1 cellular context compared by ENCODE assay signal in the genomic region with DNA sequence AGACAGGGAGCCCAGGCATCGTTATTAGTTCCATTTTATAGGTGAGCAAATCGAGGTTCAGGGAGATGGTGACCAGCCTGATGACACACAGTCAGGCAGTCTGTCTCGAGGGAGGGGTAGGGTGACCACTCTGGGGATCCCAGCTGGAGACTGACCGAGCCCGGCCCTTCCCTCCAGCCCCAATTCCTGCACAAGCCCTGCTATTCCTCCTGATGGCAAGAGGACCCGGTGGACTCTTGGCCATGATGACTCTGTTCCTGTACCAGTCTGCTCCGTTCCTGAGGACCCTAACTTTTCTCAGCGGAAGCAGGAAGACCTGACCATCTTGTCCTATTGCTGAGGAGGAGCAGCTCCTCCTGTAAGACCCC.
TF ChIP-seq lines count a peak whose summit lies in the region.

No MANE protein-coding gene starts in this region.

TF ChIP-seq in HepG2, 621 proteins besides CTCF, POLR2A, EP300 and RAD21:
- TF ChIP-seq SOX13 (IDR thresholded peaks at IDR 0.05) = no peak
- TF ChIP-seq SOX13 (CRISPR knock-in tag; conservative IDR thresholded peaks at IDR 0.05 in 1 of 2, IDR thresholded peaks at IDR 0.05 in 1 of 2) = no peak
- no peak; the same call in 1 of the 2 replicates for TF ChIP-seq ISX (CRISPR knock-in tag; conservative IDR thresholded peaks at IDR 0.05)
- TF ChIP-seq, protein P1, sequence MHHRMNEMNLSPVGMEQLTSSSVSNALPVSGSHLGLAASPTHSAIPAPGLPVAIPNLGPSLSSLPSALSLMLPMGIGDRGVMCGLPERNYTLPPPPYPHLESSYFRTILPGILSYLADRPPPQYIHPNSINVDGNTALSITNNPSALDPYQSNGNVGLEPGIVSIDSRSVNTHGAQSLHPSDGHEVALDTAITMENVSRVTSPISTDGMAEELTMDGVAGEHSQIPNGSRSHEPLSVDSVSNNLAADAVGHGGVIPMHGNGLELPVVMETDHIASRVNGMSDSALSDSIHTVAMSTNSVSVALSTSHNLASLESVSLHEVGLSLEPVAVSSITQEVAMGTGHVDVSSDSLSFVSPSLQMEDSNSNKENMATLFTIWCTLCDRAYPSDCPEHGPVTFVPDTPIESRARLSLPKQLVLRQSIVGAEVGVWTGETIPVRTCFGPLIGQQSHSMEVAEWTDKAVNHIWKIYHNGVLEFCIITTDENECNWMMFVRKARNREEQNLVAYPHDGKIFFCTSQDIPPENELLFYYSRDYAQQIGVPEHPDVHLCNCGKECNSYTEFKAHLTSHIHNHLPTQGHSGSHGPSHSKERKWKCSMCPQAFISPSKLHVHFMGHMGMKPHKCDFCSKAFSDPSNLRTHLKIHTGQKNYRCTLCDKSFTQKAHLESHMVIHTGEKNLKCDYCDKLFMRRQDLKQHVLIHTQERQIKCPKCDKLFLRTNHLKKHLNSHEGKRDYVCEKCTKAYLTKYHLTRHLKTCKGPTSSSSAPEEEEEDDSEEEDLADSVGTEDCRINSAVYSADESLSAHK (CRISPR knock-in tag; IDR thresholded peaks at IDR 0.05; ENCODE audit: borderline replicate concordance) = no peak
- no peak for TF ChIP-seq ZNF607 (CRISPR knock-in tag; IDR thresholded peaks at IDR 0.05; ENCODE audit: borderline replicate concordance)
- TF ChIP-seq PAF1 (CRISPR knock-in tag; IDR thresholded peaks at IDR 0.05) = peak; percentile 80; the same call in 1 of the 2 replicates
- no peak for TF ChIP-seq TSC22D2 (CRISPR knock-in tag; IDR thresholded peaks at IDR 0.05; ENCODE audit: borderline replicate concordance)
- TF ChIP-seq REL (CRISPR knock-in tag; conservative IDR thresholded peaks at IDR 0.05) = peak; percentile 37; the same call in 1 of the 2 replicates
- TF ChIP-seq, protein P2, sequence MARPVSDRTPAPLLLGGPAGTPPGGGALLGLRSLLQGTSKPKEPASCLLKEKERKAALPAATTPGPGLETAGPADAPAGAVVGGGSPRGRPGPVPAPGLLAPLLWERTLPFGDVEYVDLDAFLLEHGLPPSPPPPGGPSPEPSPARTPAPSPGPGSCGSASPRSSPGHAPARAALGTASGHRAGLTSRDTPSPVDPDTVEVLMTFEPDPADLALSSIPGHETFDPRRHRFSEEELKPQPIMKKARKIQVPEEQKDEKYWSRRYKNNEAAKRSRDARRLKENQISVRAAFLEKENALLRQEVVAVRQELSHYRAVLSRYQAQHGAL (CRISPR knock-in tag; IDR thresholded peaks at IDR 0.05; ENCODE audit: not compliant biosample characterization) = peak; percentile 27
- TF ChIP-seq, protein P3, sequence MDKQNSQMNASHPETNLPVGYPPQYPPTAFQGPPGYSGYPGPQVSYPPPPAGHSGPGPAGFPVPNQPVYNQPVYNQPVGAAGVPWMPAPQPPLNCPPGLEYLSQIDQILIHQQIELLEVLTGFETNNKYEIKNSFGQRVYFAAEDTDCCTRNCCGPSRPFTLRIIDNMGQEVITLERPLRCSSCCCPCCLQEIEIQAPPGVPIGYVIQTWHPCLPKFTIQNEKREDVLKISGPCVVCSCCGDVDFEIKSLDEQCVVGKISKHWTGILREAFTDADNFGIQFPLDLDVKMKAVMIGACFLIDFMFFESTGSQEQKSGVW (CRISPR knock-in tag; IDR thresholded peaks at IDR 0.05; ENCODE audit: borderline replicate concordance) = no peak
- TF ChIP-seq, protein P4, sequence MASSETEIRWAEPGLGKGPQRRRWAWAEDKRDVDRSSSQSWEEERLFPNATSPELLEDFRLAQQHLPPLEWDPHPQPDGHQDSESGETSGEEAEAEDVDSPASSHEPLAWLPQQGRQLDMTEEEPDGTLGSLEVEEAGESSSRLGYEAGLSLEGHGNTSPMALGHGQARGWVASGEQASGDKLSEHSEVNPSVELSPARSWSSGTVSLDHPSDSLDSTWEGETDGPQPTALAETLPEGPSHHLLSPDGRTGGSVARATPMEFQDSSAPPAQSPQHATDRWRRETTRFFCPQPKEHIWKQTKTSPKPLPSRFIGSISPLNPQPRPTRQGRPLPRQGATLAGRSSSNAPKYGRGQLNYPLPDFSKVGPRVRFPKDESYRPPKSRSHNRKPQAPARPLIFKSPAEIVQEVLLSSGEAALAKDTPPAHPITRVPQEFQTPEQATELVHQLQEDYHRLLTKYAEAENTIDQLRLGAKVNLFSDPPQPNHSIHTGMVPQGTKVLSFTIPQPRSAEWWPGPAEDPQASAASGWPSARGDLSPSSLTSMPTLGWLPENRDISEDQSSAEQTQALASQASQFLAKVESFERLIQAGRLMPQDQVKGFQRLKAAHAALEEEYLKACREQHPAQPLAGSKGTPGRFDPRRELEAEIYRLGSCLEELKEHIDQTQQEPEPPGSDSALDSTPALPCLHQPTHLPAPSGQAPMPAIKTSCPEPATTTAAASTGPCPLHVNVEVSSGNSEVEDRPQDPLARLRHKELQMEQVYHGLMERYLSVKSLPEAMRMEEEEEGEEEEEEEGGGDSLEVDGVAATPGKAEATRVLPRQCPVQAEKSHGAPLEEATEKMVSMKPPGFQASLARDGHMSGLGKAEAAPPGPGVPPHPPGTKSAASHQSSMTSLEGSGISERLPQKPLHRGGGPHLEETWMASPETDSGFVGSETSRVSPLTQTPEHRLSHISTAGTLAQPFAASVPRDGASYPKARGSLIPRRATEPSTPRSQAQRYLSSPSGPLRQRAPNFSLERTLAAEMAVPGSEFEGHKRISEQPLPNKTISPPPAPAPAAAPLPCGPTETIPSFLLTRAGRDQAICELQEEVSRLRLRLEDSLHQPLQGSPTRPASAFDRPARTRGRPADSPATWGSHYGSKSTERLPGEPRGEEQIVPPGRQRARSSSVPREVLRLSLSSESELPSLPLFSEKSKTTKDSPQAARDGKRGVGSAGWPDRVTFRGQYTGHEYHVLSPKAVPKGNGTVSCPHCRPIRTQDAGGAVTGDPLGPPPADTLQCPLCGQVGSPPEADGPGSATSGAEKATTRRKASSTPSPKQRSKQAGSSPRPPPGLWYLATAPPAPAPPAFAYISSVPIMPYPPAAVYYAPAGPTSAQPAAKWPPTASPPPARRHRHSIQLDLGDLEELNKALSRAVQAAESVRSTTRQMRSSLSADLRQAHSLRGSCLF (CRISPR knock-in tag; IDR thresholded peaks at IDR 0.05; ENCODE audit: borderline replicate concordance) = no peak
- no peak for TF ChIP-seq SMARCE1 (IDR thresholded peaks at IDR 0.05; ENCODE audit: borderline replicate concordance)
- peak; percentile 88; the same call in 1 of the 2 replicates for TF ChIP-seq NR1H2 (CRISPR knock-in tag; IDR thresholded peaks at IDR 0.05; ENCODE audit: borderline replicate concordance, low read depth)
- TF ChIP-seq, protein P5, sequence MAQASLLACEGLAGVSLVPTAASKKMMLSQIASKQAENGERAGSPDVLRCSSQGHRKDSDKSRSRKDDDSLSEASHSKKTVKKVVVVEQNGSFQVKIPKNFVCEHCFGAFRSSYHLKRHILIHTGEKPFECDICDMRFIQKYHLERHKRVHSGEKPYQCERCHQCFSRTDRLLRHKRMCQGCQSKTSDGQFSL (CRISPR knock-in tag; IDR thresholded peaks at IDR 0.05) = 0 out of 2 replicates have a peak, but pooled peaks have one; percentile 9
- no peak for TF ChIP-seq SAFB2 (CRISPR knock-in tag; IDR thresholded peaks at IDR 0.05; ENCODE audit: borderline replicate concordance, low read depth)
- TF ChIP-seq, protein P6, sequence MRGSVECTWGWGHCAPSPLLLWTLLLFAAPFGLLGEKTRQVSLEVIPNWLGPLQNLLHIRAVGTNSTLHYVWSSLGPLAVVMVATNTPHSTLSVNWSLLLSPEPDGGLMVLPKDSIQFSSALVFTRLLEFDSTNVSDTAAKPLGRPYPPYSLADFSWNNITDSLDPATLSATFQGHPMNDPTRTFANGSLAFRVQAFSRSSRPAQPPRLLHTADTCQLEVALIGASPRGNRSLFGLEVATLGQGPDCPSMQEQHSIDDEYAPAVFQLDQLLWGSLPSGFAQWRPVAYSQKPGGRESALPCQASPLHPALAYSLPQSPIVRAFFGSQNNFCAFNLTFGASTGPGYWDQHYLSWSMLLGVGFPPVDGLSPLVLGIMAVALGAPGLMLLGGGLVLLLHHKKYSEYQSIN (CRISPR knock-in tag; IDR thresholded peaks at IDR 0.05; ENCODE audit: borderline replicate concordance) = no peak
- no peak for TF ChIP-seq AGO2 (optimal IDR thresholded peaks at IDR 0.05; ENCODE audit: low read depth, low read length)
- TF ChIP-seq IKZF1 (IDR thresholded peaks at IDR 0.05) = no peak
- TF ChIP-seq, protein P7, sequence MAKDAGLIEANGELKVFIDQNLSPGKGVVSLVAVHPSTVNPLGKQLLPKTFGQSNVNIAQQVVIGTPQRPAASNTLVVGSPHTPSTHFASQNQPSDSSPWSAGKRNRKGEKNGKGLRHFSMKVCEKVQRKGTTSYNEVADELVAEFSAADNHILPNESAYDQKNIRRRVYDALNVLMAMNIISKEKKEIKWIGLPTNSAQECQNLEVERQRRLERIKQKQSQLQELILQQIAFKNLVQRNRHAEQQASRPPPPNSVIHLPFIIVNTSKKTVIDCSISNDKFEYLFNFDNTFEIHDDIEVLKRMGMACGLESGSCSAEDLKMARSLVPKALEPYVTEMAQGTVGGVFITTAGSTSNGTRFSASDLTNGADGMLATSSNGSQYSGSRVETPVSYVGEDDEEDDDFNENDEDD (CRISPR knock-in tag; IDR thresholded peaks at IDR 0.05; ENCODE audit: borderline replicate concordance) = no peak
- TF ChIP-seq, protein P8, sequence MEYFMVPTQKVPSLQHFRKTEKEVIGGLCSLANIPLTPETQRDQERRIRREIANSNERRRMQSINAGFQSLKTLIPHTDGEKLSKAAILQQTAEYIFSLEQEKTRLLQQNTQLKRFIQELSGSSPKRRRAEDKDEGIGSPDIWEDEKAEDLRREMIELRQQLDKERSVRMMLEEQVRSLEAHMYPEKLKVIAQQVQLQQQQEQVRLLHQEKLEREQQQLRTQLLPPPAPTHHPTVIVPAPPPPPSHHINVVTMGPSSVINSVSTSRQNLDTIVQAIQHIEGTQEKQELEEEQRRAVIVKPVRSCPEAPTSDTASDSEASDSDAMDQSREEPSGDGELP (IDR thresholded peaks at IDR 0.05; ENCODE audit: borderline replicate concordance, low read depth) = no peak
- no peak for TF ChIP-seq MZF1 (CRISPR knock-in tag; IDR thresholded peaks at IDR 0.05; ENCODE audit: borderline replicate concordance)
- 0 out of 2 replicates have a peak, but pooled peaks have one; percentile 25 for TF ChIP-seq ZNF572 (CRISPR knock-in tag; IDR thresholded peaks at IDR 0.05)
- TF ChIP-seq ZNF138 (CRISPR knock-in tag; IDR thresholded peaks at IDR 0.05; ENCODE audit: low read depth) = no peak
- TF ChIP-seq ZNF629 (CRISPR knock-in tag; conservative IDR thresholded peaks at IDR 0.05) = peak; percentile 78
- no peak for TF ChIP-seq KMT2A (CRISPR knock-in tag; IDR thresholded peaks at IDR 0.05)
- 0 out of 2 replicates have a peak, but pooled peaks have one; percentile 12 for TF ChIP-seq ZC3H13 (CRISPR knock-in tag; IDR thresholded peaks at IDR 0.05)
- 0 out of 2 replicates have a peak, but pooled peaks have one; percentile 20 for TF ChIP-seq ZNF768 (CRISPR knock-in tag; IDR thresholded peaks at IDR 0.05)
- TF ChIP-seq, protein P9, sequence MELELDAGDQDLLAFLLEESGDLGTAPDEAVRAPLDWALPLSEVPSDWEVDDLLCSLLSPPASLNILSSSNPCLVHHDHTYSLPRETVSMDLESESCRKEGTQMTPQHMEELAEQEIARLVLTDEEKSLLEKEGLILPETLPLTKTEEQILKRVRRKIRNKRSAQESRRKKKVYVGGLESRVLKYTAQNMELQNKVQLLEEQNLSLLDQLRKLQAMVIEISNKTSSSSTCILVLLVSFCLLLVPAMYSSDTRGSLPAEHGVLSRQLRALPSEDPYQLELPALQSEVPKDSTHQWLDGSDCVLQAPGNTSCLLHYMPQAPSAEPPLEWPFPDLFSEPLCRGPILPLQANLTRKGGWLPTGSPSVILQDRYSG (CRISPR knock-in tag; IDR thresholded peaks at IDR 0.05) = no peak
- no peak for TF ChIP-seq AHR (CRISPR knock-in tag; IDR thresholded peaks at IDR 0.05)
- TF ChIP-seq SNAPC2 (CRISPR knock-in tag; IDR thresholded peaks at IDR 0.05) = no peak
- TF ChIP-seq ZNF180 (CRISPR knock-in tag; IDR thresholded peaks at IDR 0.05; ENCODE audit: borderline replicate concordance, low read depth) = peak; percentile 69; the same call in 1 of the 2 replicates
- TF ChIP-seq SSRP1 (CRISPR knock-in tag; IDR thresholded peaks at IDR 0.05) = no peak
- TF ChIP-seq, protein P10, sequence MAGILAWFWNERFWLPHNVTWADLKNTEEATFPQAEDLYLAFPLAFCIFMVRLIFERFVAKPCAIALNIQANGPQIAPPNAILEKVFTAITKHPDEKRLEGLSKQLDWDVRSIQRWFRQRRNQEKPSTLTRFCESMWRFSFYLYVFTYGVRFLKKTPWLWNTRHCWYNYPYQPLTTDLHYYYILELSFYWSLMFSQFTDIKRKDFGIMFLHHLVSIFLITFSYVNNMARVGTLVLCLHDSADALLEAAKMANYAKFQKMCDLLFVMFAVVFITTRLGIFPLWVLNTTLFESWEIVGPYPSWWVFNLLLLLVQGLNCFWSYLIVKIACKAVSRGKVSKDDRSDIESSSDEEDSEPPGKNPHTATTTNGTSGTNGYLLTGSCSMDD (CRISPR knock-in tag; IDR thresholded peaks at IDR 0.05) = 0 out of 2 replicates have a peak, but pooled peaks have one; percentile 34
- TF ChIP-seq ZNF10 (CRISPR knock-in tag; IDR thresholded peaks at IDR 0.05; ENCODE audit: borderline replicate concordance, low read depth) = no peak
